Comparison of ENCODE assay signal across 8 cellular contexts in the genomic region with DNA sequence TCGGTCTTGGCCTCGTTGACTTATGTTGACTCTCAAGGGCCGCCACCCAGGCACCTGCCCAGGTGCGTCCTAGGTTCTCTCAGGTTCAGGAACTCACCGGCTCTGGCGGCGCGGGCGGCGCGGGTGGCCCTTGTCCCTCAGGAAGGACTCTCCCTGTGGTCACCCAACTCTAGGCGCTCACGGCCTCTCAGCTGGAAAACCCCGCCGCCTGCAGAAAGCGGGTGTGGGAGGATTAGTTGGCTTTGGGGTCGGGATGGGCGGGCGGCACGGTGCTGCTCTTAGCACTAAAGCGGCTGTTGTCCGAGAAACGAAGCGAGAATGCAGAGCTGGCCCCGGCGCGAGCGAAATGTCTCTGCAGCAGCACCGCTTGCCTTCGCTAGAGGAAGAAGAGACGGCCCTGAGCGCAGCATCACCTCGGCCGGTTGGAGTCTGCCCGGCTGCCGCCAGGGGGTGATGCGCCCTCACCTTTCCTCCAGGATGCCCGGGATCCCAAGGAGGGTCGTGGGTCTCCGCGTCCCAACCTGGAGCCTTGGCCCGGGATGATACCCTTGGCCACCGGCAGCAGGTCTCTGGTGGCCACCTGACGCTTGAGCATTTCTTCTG. TPM values are rescaled to one million over a fixed set of nuclear protein-coding genes. Genes with fewer than 3 reads are reported as not detected.
DNase-seq lines count a peak whose midpoint lies in the region; ATAC-seq and TF ChIP-seq lines count a peak whose summit lies in the region.

No MANE protein-coding gene starts in this region.

- H3K9me3 ChIP-seq in T-helper 17 cell (ENCODE audit: control insufficient read depth, low read length, poor library complexity, severe bottlenecking) = no peaks in the 10 kb centered on the region
- no peaks in the 10 kb centered on the region for H3K9me3 ChIP-seq in left lung

- peaks cover 42% of the 10 kb centered on the region for H3K27me3 Mint-ChIP-seq in T-helper 17 cell

- H3K27ac ChIP-seq in coronary artery (no peak overlapping the region), left lung (no peak overlapping the region)

- peak; percentile 41 for TF ChIP-seq CTCF in coronary artery (IDR thresholded peaks at IDR 0.05)
- TF ChIP-seq CTCF in left lung (IDR thresholded peaks at IDR 0.05) = peak; percentile 52 to 55

- H3K4me3 ChIP-seq in H7 (ENCODE audit: insufficient read depth, low read depth, low read length) (peak overlapping the region; percentile 16; the same call in 1 of the 2 replicates), coronary artery (peak overlapping the region; percentile 47), left lung (no peak overlapping the region)

- H3K36me3 ChIP-seq in H7 (replicated peaks; ENCODE audit: control insufficient read depth, insufficient read depth, low read length) (no peaks in the 10 kb centered on the region), left lung (no peaks in the 10 kb centered on the region)

- peaks cover 10% of the 10 kb centered on the region for H3K4me1 Mint-ChIP-seq in T-helper 17 cell

- H3K36me3 Mint-ChIP-seq in T-helper 17 cell (ENCODE audit: low read depth) = peaks cover 2% of the 10 kb centered on the region

- intact Hi-C loops in left lung (cut with DNase I) = no loop called here

- peaks cover 3 to 7% of the 10 kb centered on the region in 2 donors for H3K4me1 ChIP-seq in left lung

- H3K27ac Mint-ChIP-seq in T-helper 17 cell = no peak overlapping the region

- peaks cover 8% of the 10 kb centered on the region for H3K27me3 ChIP-seq in H7 (ENCODE audit: control insufficient read depth, insufficient read depth, low read length)
- H3K27me3 ChIP-seq in left lung = peaks cover 8 to 27% of the 10 kb centered on the region in 2 donors

- ATAC-seq in T-helper 17 cell (peak; percentile 67), left lung (peak; percentile 90), HG03108 (IDR thresholded peaks at IDR 0.05; ENCODE audit: unreplicated experiment) (no peak)

- peak; percentile 65 for DNase-seq in AG08396 (ENCODE audit: low spot score)
- peak; percentile 90 for DNase-seq in H7
- peak in 1 of 3 donors; percentile 9 for DNase-seq in T-helper 17 cell
- DNase-seq in coronary artery (ENCODE audit: low spot score) = no peak
- DNase-seq in left lung = peak; percentile 38 to 83
- DNase-seq in stimulated activated CD8-positive, alpha-beta memory T cell treated with anti-CD3 and anti-CD28 coated beads, Interleukin-4, amount 100 ng/mL, for 48 hours = peak; percentile 64
- no peak for DNase-seq in inferior parietal cortex (ENCODE audit: extremely low spot score)

- H3K4me3 Mint-ChIP-seq in T-helper 17 cell = peak overlapping the region; percentile 33

RNA-seq across cellular contexts. Expression of gene TADA1, which starts 8.1 kb away (rescaled TPM):
- total RNA-seq in H7 (2014; rRNA removed; shearing (Covaris generic)) = 30.7 and 39.4 TPM in 2 replicates
- 10 to 100 TPM; 12.0 to 13.1 TPM for total RNA-seq in T-helper 17 cell
- total RNA-seq in left lung = 1 to 10 TPM; 7.5 to 9.4 TPM

RNA-seq across cellular contexts. Expression of gene POGK, which starts 44.9 kb away (rescaled TPM):
- total RNA-seq in H7 (2014; rRNA removed; shearing (Covaris generic)) = 43.0 and 46.9 TPM in 2 replicates
- total RNA-seq in T-helper 17 cell (10 to 100 TPM; 24.7 to 27.7 TPM), left lung (10 to 100 TPM; 48.9 to 49.6 TPM)

Comparison
In these comparisons a context has a peak if more than half of its experiments do, and no peak if none do; other contexts are left out.
1. DNase-seq: peak in AG08396 (single experiment), H7 (single experiment), left lung (2 of 2) and stimulated activated CD8-positive, alpha-beta memory T cell treated with anti-CD3 and anti-CD28 coated beads, Interleukin-4, amount 100 ng/mL, for 48 hours (single experiment); none in coronary artery (single experiment) and inferior parietal cortex (single experiment).
2. H3K4me3 ChIP-seq: peak in H7 (single experiment) and coronary artery (single experiment); none in left lung (0 of 2).